In the genomic region with DNA sequence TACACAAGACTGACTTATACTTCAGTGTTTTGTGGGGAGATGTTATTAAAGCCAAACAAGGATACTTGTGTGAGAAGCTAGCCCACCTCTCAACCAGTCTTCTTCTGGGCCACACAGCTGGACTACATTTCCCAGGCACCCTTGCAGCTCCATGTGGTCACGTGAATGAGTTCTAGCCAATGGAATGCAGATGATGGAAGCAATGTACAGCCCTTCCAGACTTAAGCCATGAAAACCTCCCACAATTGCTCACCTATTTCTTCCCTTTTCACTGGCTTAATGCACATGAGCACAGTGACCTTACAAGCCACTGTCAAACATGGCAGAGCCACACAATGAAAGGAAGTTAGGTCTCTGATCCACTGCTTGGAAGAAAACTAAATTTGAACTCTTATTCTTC, we compare ENCODE assay signal across 9 cellular contexts. TPM values are rescaled to one million over a fixed set of nuclear protein-coding genes. Genes with fewer than 3 reads are reported as not detected.
DNase-seq lines count a peak whose midpoint lies in the region; ATAC-seq, FAIRE-seq and TF ChIP-seq lines count a peak whose summit lies in the region.
"Had no signal": no experiment of that assay in that cellular context is flagged by ENCODE, and none has a peak within 500 bp of the region (broad histone marks: within the 10 kb centered on the region; RNA-seq: fewer than 3 reads in every experiment).

No MANE protein-coding gene starts in this region.

- no peaks in the 10 kb centered on the region for H3K9me1 ChIP-seq in endothelial cell of umbilical vein (replicated peaks; ENCODE audit: control insufficient read depth, extremely low read depth, insufficient read depth, low read length)

- H3K4me3 Mint-ChIP-seq in neural progenitor cell = no peak overlapping the region

- peak; percentile 99 for ATAC-seq in GM21576 (IDR thresholded peaks at IDR 0.05; ENCODE audit: unreplicated experiment)
- ATAC-seq in omental fat pad (ENCODE audit: low FRiP score) = no peak

- H3F3A ChIP-seq in PC-9 (ENCODE audit: insufficient read depth, low read depth) (peaks cover 25% of the 10 kb centered on the region; the same call in 1 of the 2 replicates), neural progenitor cell (ENCODE audit: low read depth) (no peaks in the 10 kb centered on the region)

- no peaks in the 10 kb centered on the region for H3K36me3 ChIP-seq in cardiac muscle cell
- H3K36me3 ChIP-seq in right atrium auricular region = no peaks in the 10 kb centered on the region
- H3K36me3 ChIP-seq in PC-9 (ENCODE audit: low read depth) = no peaks in the 10 kb centered on the region
- no peaks in the 10 kb centered on the region for H3K36me3 ChIP-seq in endothelial cell of umbilical vein (ENCODE audit: control insufficient read depth in 2 of 2, extremely low read depth in 1 of 2, insufficient read depth in 2 of 2, low read length in 2 of 2)
- H3K36me3 ChIP-seq in neural progenitor cell = no peaks in the 10 kb centered on the region
- H3K36me3 ChIP-seq: upper lobe of left lung had no signal

- H2AFZ ChIP-seq in PC-9 (no peak overlapping the region), endothelial cell of umbilical vein (ENCODE audit: low read depth, low read length) (peak overlapping the region; percentile 3), neural progenitor cell (replicated peaks) (peak overlapping the region; percentile 98)

- H3K9ac ChIP-seq in endothelial cell of umbilical vein (replicated peaks; ENCODE audit: extremely low read depth, insufficient read depth, low read length) = no peak overlapping the region
- no peak overlapping the region for H3K9ac ChIP-seq in neural progenitor cell

- H3K4me1 Mint-ChIP-seq in neural progenitor cell = peaks cover 6% of the 10 kb centered on the region

- no peak overlapping the region for H3K4me3 ChIP-seq in cardiac muscle cell
- no peak overlapping the region for H3K4me3 ChIP-seq in right atrium auricular region
- no peak overlapping the region for H3K4me3 ChIP-seq in PC-9
- no peak overlapping the region for H3K4me3 ChIP-seq in endothelial cell of umbilical vein (replicated peaks in 1 of 3; ENCODE audit: insufficient read depth in 1 of 3, low read depth in 1 of 3, low read length in 3 of 3)
- H3K4me3 ChIP-seq in neural progenitor cell = no peak overlapping the region
- H3K4me3 ChIP-seq: upper lobe of left lung had no signal

- H3K27ac ChIP-seq in cardiac muscle cell = no peak overlapping the region
- no peak overlapping the region for H3K27ac ChIP-seq in right atrium auricular region
- no peak overlapping the region for H3K27ac ChIP-seq in PC-9
- H3K27ac ChIP-seq in endothelial cell of umbilical vein (ENCODE audit: insufficient read depth, low read depth, low read length) = no peak overlapping the region
- no peak overlapping the region for H3K27ac ChIP-seq in neural progenitor cell
- H3K27ac ChIP-seq: upper lobe of left lung had no signal

- no peaks in the 10 kb centered on the region for H3K9me3 Mint-ChIP-seq in neural progenitor cell

- no peaks in the 10 kb centered on the region for H3K4me1 ChIP-seq in cardiac muscle cell (ENCODE audit: low read depth)
- H3K4me1 ChIP-seq in right atrium auricular region = no peaks in the 10 kb centered on the region
- peaks cover 41% of the 10 kb centered on the region for H3K4me1 ChIP-seq in PC-9 (replicated peaks; ENCODE audit: insufficient read depth)
- no peaks in the 10 kb centered on the region for H3K4me1 ChIP-seq in endothelial cell of umbilical vein (ENCODE audit: control insufficient read depth, extremely low read depth, insufficient read depth, low read length)
- peaks cover 6% of the 10 kb centered on the region for H3K4me1 ChIP-seq in neural progenitor cell
- H3K4me1 ChIP-seq: upper lobe of left lung had no signal

- TF ChIP-seq POLR2A in endothelial cell of umbilical vein (IDR thresholded peaks at IDR 0.05; ENCODE audit: low read depth, low read length) = no peak

- TF ChIP-seq CTCF in cardiac muscle cell (IDR thresholded peaks at IDR 0.05; ENCODE audit: low read depth, low read length) (no peak), right atrium auricular region (IDR thresholded peaks at IDR 0.05) (no peak), PC-9 (conservative IDR thresholded peaks at IDR 0.05) (no peak), endothelial cell of umbilical vein (IDR thresholded peaks at IDR 0.05; ENCODE audit: extremely low read depth in 1 of 2, insufficient read depth in 1 of 2, low read depth in 1 of 2, low read length in 2 of 2) (no peak), neural progenitor cell (IDR thresholded peaks at IDR 0.05) (no peak), omental fat pad (IDR thresholded peaks at IDR 0.05) (no peak)

- peak; percentile 98 for FAIRE-seq in endothelial cell of umbilical vein (lab: Jason Lieb, UNC)

- POLR2A ChIA-PET in PC-9 (lab: Charles Lee; ENCODE audit: unreplicated experiment) (interaction anchor here (0.6 to 0.7 kb wide), 2 partner anchors 21 to 56 kb away, joined by 3 to 6 read pairs; a partner anchor contains a TSS), endothelial cell of umbilical vein (lab: Charles Lee) (no interaction called here)

- H3K4me2 ChIP-seq in PC-9 (no peak overlapping the region), endothelial cell of umbilical vein (ENCODE audit: insufficient read depth, low read length) (no peak overlapping the region), neural progenitor cell (no peak overlapping the region)

- H3K27me3 ChIP-seq in cardiac muscle cell (no peaks in the 10 kb centered on the region), right atrium auricular region (no peaks in the 10 kb centered on the region), PC-9 (ENCODE audit: insufficient read depth, low read depth) (no peaks in the 10 kb centered on the region), endothelial cell of umbilical vein (ENCODE audit: control insufficient read depth in 2 of 2, insufficient read depth in 2 of 2, low read length in 2 of 2) (no peaks in the 10 kb centered on the region), neural progenitor cell (no peaks in the 10 kb centered on the region)
- H3K27me3 ChIP-seq: upper lobe of left lung had no signal

- CTCF ChIA-PET in PC-9 (lab: Charles Lee) (no interaction called here), endothelial cell of umbilical vein (lab: Charles Lee) (interaction anchor here (0.6 to 1.4 kb wide), 5 partner anchors 9 to 56 kb away, joined by 3 to 5 read pairs (median 4); no protein-coding TSS in a partner anchor)

- H3K27ac Mint-ChIP-seq in neural progenitor cell = no peak overlapping the region

- H3K79me2 ChIP-seq in PC-9 (ENCODE audit: low read depth) = no peaks in the 10 kb centered on the region
- H3K79me2 ChIP-seq in endothelial cell of umbilical vein (ENCODE audit: control insufficient read depth, insufficient read depth, low read length) = no peaks in the 10 kb centered on the region
- no peaks in the 10 kb centered on the region for H3K79me2 ChIP-seq in neural progenitor cell (ENCODE audit: low read depth)

- DNase-seq in cardiac muscle cell (ENCODE audit: low read depth in 1 of 2, low spot score in 1 of 2) (peak; percentile 59 to 79), right atrium auricular region (ENCODE audit: low spot score) (no peak), HK-2 (ENCODE audit: unreplicated experiment) (peak; percentile 53), PC-9 (peak; percentile 38 to 72), endothelial cell of umbilical vein (ENCODE audit: low read depth, low spot score) (peak; percentile 83), neural progenitor cell (ENCODE audit: low spot score) (peak; percentile 79), omental fat pad (ENCODE audit: low spot score) (no peak)

- H3K9me2 ChIP-seq in PC-9 (ENCODE audit: insufficient read depth) = no peaks in the 10 kb centered on the region

- peaks cover 3% of the 10 kb centered on the region for H3K27me3 Mint-ChIP-seq in neural progenitor cell (ENCODE audit: insufficient read depth, low read depth)

- BruUV-seq in PC-9 (replicated peaks; lab: Mats Ljungman, UMichigan) = no TSS peak
- no TSS peak for BruUV-seq in endothelial cell of umbilical vein (replicated peaks; lab: Mats Ljungman, UMichigan)

- H3K9me3 ChIP-seq in cardiac muscle cell (ENCODE audit: low read depth) = no peaks in the 10 kb centered on the region
- no peaks in the 10 kb centered on the region for H3K9me3 ChIP-seq in right atrium auricular region
- no peaks in the 10 kb centered on the region for H3K9me3 ChIP-seq in PC-9 (ENCODE audit: insufficient read depth, low read depth)
- no peaks in the 10 kb centered on the region for H3K9me3 ChIP-seq in endothelial cell of umbilical vein (replicated peaks; ENCODE audit: control insufficient read depth, insufficient read depth, low read length)
- no peaks in the 10 kb centered on the region for H3K9me3 ChIP-seq in neural progenitor cell (ENCODE audit: low read depth)
- H3K9me3 ChIP-seq: upper lobe of left lung had no signal

- dilution Hi-C loops in endothelial cell of umbilical vein (cut with MboI; ENCODE audit: extremely low pct_ligation_motif_present, low sequenced_read_pairs) = no loop called here

- H3K36me3 Mint-ChIP-seq in neural progenitor cell = no peaks in the 10 kb centered on the region

- H4K20me1 ChIP-seq in PC-9 (ENCODE audit: insufficient read depth) = no peaks in the 10 kb centered on the region
- H4K20me1 ChIP-seq in endothelial cell of umbilical vein (replicated peaks; ENCODE audit: control insufficient read depth, extremely low read depth, insufficient read depth, low read length) = no peaks in the 10 kb centered on the region
- no peaks in the 10 kb centered on the region for H4K20me1 ChIP-seq in neural progenitor cell (ENCODE audit: low read depth)

- intact Hi-C loops in PC-9 (cut with micrococcal nuclease; ENCODE audit: unreplicated experiment) = no loop called here
- intact Hi-C loops in endothelial cell of umbilical vein (cut with micrococcal nuclease) = no loop called here

TF ChIP-seq in endothelial cell of umbilical vein, 7 proteins besides CTCF, POLR2A, EP300 and RAD21 (continues in another document):
- no peak for TF ChIP-seq GATA2 (IDR thresholded peaks at IDR 0.05; ENCODE audit: insufficient read depth, insufficient read length, low read depth, low read length)

RNA-seq across cellular contexts. Expression of a gene that starts 20.4 kb away (rescaled TPM):
- total RNA-seq in cardiac muscle cell = 17.3 and 23.0 TPM in 2 replicates
- polyA plus RNA-seq in cardiac muscle cell = 7.1 and 10.8 TPM in 2 replicates
- total RNA-seq in right atrium auricular region = 10 to 100 TPM; 30.3 to 81.5 TPM
- total RNA-seq in PC-9 (2021) = 33.9 and 36.1 TPM in 2 replicates
- total RNA-seq in endothelial cell of umbilical vein = 72.4 and 73.5 TPM in 2 replicates
- polyA plus RNA-seq in endothelial cell of umbilical vein = 28.1 and 41.2 TPM in 2 replicates
- polyA plus RNA-seq in endothelial cell of umbilical vein (2011; cell fraction: cytosol; rRNA removed) = 44.1 and 46.1 TPM in 2 replicates
- 42.3 and 62.0 TPM in 2 replicates for polyA plus RNA-seq in endothelial cell of umbilical vein (2011; cell fraction: nucleus; rRNA removed)
- polyA plus RNA-seq in endothelial cell of umbilical vein (2012) = 134 and 161 TPM in 2 replicates
- 24.7 and 28.9 TPM in 2 replicates for polyA minus RNA-seq in endothelial cell of umbilical vein
- 6.8 TPM for polyA minus RNA-seq in endothelial cell of umbilical vein (2011; cell fraction: cytosol; rRNA and poly(A)+ RNA removed)
- 61.0 and 82.1 TPM in 2 replicates for polyA minus RNA-seq in endothelial cell of umbilical vein (2011; cell fraction: nucleus; rRNA and poly(A)+ RNA removed)
- total RNA-seq in neural progenitor cell (ENCODE audit: low replicate concordance) = 51.9 and 70.7 TPM in 2 replicates
- 10 to 100 TPM; 41.9 to 64.0 (median 55.9) TPM for total RNA-seq in omental fat pad

Comparison
In these comparisons a context has a peak if more than half of its experiments do, and no peak if none do; other contexts are left out.
1. DNase-seq: peak in cardiac muscle cell (2 of 2), HK-2 (single experiment), PC-9 (2 of 2), endothelial cell of umbilical vein (single experiment) and neural progenitor cell (single experiment); none in right atrium auricular region (single experiment) and omental fat pad (single experiment).